Comparison of ENCODE assay signal across 1 cellular context in the genomic region with DNA sequence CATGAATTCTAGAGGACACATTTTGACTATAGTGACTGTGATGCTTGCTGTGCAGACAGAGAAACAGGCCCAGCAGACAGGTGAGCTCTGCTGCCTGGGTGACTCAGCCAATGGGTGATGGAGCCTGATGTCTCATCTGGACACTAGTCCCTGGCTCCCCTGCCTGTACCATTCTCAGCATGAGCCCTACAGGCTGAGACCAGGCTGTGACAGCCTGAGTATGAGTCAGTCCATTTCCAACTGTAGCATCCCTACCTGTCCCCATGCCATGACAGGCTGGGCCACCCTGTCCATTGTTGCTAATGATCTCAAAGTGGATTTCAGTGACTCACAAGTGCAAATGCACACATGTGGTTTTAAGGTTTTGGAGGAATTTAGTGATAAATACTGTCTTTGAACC.
TF ChIP-seq lines count a peak whose summit lies in the region.

No MANE protein-coding gene starts in this region.

TF ChIP-seq in HepG2, 621 proteins besides CTCF, POLR2A, EP300 and RAD21 (continued from another document):
- TF ChIP-seq, protein P1, sequence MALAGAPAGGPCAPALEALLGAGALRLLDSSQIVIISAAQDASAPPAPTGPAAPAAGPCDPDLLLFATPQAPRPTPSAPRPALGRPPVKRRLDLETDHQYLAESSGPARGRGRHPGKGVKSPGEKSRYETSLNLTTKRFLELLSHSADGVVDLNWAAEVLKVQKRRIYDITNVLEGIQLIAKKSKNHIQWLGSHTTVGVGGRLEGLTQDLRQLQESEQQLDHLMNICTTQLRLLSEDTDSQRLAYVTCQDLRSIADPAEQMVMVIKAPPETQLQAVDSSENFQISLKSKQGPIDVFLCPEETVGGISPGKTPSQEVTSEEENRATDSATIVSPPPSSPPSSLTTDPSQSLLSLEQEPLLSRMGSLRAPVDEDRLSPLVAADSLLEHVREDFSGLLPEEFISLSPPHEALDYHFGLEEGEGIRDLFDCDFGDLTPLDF (CRISPR knock-in tag; IDR thresholded peaks at IDR 0.05) = no peak
